12 cellular contexts compared by ENCODE assay signal in the genomic region with DNA sequence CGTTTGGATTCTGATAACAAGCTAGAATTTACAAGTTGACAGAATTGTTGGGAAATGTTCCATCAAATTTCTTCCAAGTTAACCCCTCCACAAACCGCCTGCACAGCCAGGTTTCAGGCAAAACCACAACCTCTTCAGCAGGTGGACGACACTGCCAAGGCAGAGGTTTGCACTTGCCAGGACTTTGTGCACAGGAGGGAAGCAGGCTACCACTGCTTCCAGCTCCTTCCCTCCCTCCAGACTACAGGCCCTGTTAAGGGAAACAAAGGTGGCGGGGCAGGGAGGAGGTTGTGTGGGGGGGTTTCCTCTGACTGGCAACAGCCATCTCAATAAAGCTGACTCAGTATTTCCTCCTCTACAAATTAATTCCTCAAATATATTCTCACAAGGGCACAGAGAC. TPM values are rescaled to one million over a fixed set of nuclear protein-coding genes. Genes with fewer than 3 reads are reported as not detected.
DNase-seq lines count a peak whose midpoint lies in the region; TF ChIP-seq lines count a peak whose summit lies in the region.
"Had no signal": no experiment of that assay in that cellular context is flagged by ENCODE, and none has a peak within 500 bp of the region (broad histone marks: within the 10 kb centered on the region; RNA-seq: fewer than 3 reads in every experiment).

No MANE protein-coding gene starts in this region.

- H3K27ac Mint-ChIP-seq in Caco-2 (ENCODE audit: unreplicated experiment): no peak overlapping the region

- no peaks in the 10 kb centered on the region for H3K27me3 ChIP-seq in breast epithelium
- H3K27me3 ChIP-seq in mammary epithelial cell (ENCODE audit: insufficient read depth, low read length): no peaks in the 10 kb centered on the region
- H3K27me3 ChIP-seq in ascending aorta: no peaks in the 10 kb centered on the region
- no peaks in the 10 kb centered on the region for H3K27me3 ChIP-seq in Caco-2 (replicated peaks; ENCODE audit: control insufficient read depth, insufficient read depth, low read length)
- H3K27me3 ChIP-seq: SJSA1 had no signal

- H3K4me2 ChIP-seq in mammary epithelial cell (ENCODE audit: insufficient read depth, low read depth, low read length): no peak overlapping the region

- intact Hi-C loops in breast epithelium (cut with DNase I; ENCODE audit: low total_unique reads): no loop called here
- intact Hi-C loops in mammary epithelial cell (cut with micrococcal nuclease): no loop called here
- intact Hi-C loops in ascending aorta (cut with DNase I): no loop called here
- intact Hi-C loops in Caco-2 (cut with micrococcal nuclease; ENCODE audit: unreplicated experiment): no loop called here

- H3K4me1 Mint-ChIP-seq in Caco-2 (ENCODE audit: low read depth, unreplicated experiment): no peaks in the 10 kb centered on the region

- H3K36me3 Mint-ChIP-seq in Caco-2 (ENCODE audit: insufficient read depth, unreplicated experiment): no peaks in the 10 kb centered on the region

- H3K4me3 Mint-ChIP-seq in Caco-2 (ENCODE audit: unreplicated experiment): no peak overlapping the region

- H3K36me3 ChIP-seq in breast epithelium: no peaks in the 10 kb centered on the region
- no peaks in the 10 kb centered on the region for H3K36me3 ChIP-seq in mammary epithelial cell (ENCODE audit: insufficient read depth, low read length)
- peaks cover 4 to 18% of the 10 kb centered on the region in 2 donors for H3K36me3 ChIP-seq in ascending aorta
- no peaks in the 10 kb centered on the region for H3K36me3 ChIP-seq in Caco-2 (ENCODE audit: control insufficient read depth, insufficient read depth, low read length)

- H4K20me1 ChIP-seq in mammary epithelial cell (ENCODE audit: insufficient read depth, low read length): no peaks in the 10 kb centered on the region

- H3K4me3 ChIP-seq in breast epithelium: no peak overlapping the region
- no peak overlapping the region for H3K4me3 ChIP-seq in mammary epithelial cell (replicated peaks in 1 of 3; ENCODE audit: insufficient read depth in 1 of 3, low read depth in 2 of 3, low read length in 3 of 3)
- no peak overlapping the region for H3K4me3 ChIP-seq in ascending aorta
- no peak overlapping the region for H3K4me3 ChIP-seq in Caco-2 (ENCODE audit: low read depth, low read length)
- H3K4me3 ChIP-seq: SJSA1 had no signal

- no peak for TF ChIP-seq POLR2A in breast epithelium (IDR thresholded peaks at IDR 0.05)

- H3K9ac ChIP-seq in mammary epithelial cell (ENCODE audit: insufficient read depth, low read length): no peak overlapping the region

- BruUV-seq in mammary epithelial cell (replicated peaks; lab: Mats Ljungman, UMichigan) (no TSS peak), Caco-2 (replicated peaks; lab: Mats Ljungman, UMichigan) (no TSS peak)

- no peaks in the 10 kb centered on the region for H3K9me3 ChIP-seq in breast epithelium
- H3K9me3 ChIP-seq in mammary epithelial cell (replicated peaks; ENCODE audit: insufficient read depth, low read length): no peaks in the 10 kb centered on the region
- H3K9me3 ChIP-seq in ascending aorta: no peaks in the 10 kb centered on the region
- H3K9me3 ChIP-seq in Caco-2: no peaks in the 10 kb centered on the region
- H3K9me3 ChIP-seq: SJSA1 had no signal

- dilution Hi-C loops in mammary epithelial cell (cut with HindIII; ENCODE audit: low sequenced_read_pairs): no loop called here

- no peaks in the 10 kb centered on the region for H3K27me3 Mint-ChIP-seq in Caco-2 (ENCODE audit: insufficient read depth, unreplicated experiment)

- H3K4me1 ChIP-seq in breast epithelium (peaks cover 0 to 7% of the 10 kb centered on the region in 2 donors), mammary epithelial cell (ENCODE audit: insufficient read depth, low read length) (no peaks in the 10 kb centered on the region), ascending aorta (peaks cover 5 to 20% of the 10 kb centered on the region in 2 donors), Caco-2 (peaks cover 6% of the 10 kb centered on the region)
- H3K4me1 ChIP-seq: SJSA1 had no signal

- WGBS in mammary epithelial cell (ENCODE audit: low coverage, missing lambda C conversion rate): 72% methylated on average over 4 of the region's 4 CpGs

- peak overlapping the region; percentile 62 to 76 for H3K27ac ChIP-seq in breast epithelium
- no peak overlapping the region for H3K27ac ChIP-seq in mammary epithelial cell (ENCODE audit: insufficient read depth, low read depth, low read length)
- peak overlapping the region; percentile 30 to 56 for H3K27ac ChIP-seq in ascending aorta
- H3K27ac ChIP-seq: SJSA1 had no signal

- no peak overlapping the region for H2AFZ ChIP-seq in mammary epithelial cell (ENCODE audit: low read depth, low read length)

- POLR2A ChIA-PET in Caco-2 (lab: Charles Lee): no interaction called here

- CTCF ChIA-PET in mammary epithelial cell (lab: Charles Lee; ENCODE audit: low non-redundant PET): no interaction called here
- CTCF ChIA-PET in Caco-2 (lab: Charles Lee): interaction anchor here (1.5 kb wide), 1 partner anchor 73 kb away, joined by 8 read pairs; no protein-coding TSS in a partner anchor

- H3K9me3 Mint-ChIP-seq in Caco-2 (ENCODE audit: unreplicated experiment): no peaks in the 10 kb centered on the region

- in situ Hi-C loops in mammary epithelial cell (cut with MboI; ENCODE audit: low sequenced_read_pairs in 2 of 2): no loop called here

- H3K79me2 ChIP-seq in mammary epithelial cell (ENCODE audit: insufficient read depth, low read length): no peaks in the 10 kb centered on the region

- DNase-seq in breast epithelium (ENCODE audit: low spot score in 2 of 2) (no peak), mammary epithelial cell (no peak), ascending aorta (ENCODE audit: low spot score in 2 of 2) (no peak), medulla oblongata (ENCODE audit: extremely low spot score) (peak; percentile 41), ureter (ENCODE audit: low spot score) (peak; percentile 61), epidermal melanocyte (ENCODE audit: insufficient read length, low spot score) (no peak), Caco-2 (no peak), SK-N-DZ (ENCODE audit: low spot score) (no peak)
- DNase-seq: foreskin melanocyte, HCEC 1CT had no signal

- TF ChIP-seq CTCF in breast epithelium (IDR thresholded peaks at IDR 0.05) (no peak), mammary epithelial cell (conservative IDR thresholded peaks at IDR 0.05 in 1 of 2, IDR thresholded peaks at IDR 0.05 in 1 of 2; ENCODE audit: extremely low read depth in 1 of 2, insufficient read depth in 1 of 2, low read depth in 1 of 2, low read length in 2 of 2) (no peak), ascending aorta (IDR thresholded peaks at IDR 0.05) (no peak), Caco-2 (IDR thresholded peaks at IDR 0.05; ENCODE audit: insufficient read depth in 1 of 2, low read depth in 1 of 2, low read length in 1 of 2, severe bottlenecking in 1 of 2, unreplicated experiment in 1 of 2) (no peak)

RNA-seq across cellular contexts. Expression of a gene that starts 42.2 kb away (rescaled TPM):
- total RNA-seq in breast epithelium: 10 to 100 TPM; 44.9 to 71.0 (median 69.2) TPM
- 10 to 100 TPM; 15.7 to 24.0 TPM for total RNA-seq in mammary epithelial cell
- polyA plus RNA-seq in mammary epithelial cell: 11.8 TPM
- 10.3 TPM for polyA minus RNA-seq in mammary epithelial cell
- 63.3 TPM for total RNA-seq in ascending aorta
- total RNA-seq in ureter: 103 TPM
- total RNA-seq in Caco-2 (2022): 18.3 and 19.1 TPM in 2 replicates
- 13.1 and 13.7 TPM in 2 replicates for polyA plus RNA-seq in SK-N-DZ (2014; cell fraction: cytosol; rRNA removed)
- 15.9 and 26.6 TPM in 2 replicates for polyA plus RNA-seq in SK-N-DZ (2014; cell fraction: nucleus; rRNA removed)

RNA-seq across cellular contexts. Expression of a gene that starts 57.0 kb away (rescaled TPM):
- total RNA-seq in breast epithelium: not detected
- total RNA-seq in mammary epithelial cell: not detected
- not detected for polyA plus RNA-seq in mammary epithelial cell
- polyA minus RNA-seq in mammary epithelial cell: not detected
- total RNA-seq in ascending aorta: not detected
- total RNA-seq in ureter: not detected
- not detected in 2 replicates for total RNA-seq in Caco-2 (2022)
- not detected in 2 replicates for polyA plus RNA-seq in SK-N-DZ (2014; cell fraction: cytosol; rRNA removed)
- not detected in 2 replicates for polyA plus RNA-seq in SK-N-DZ (2014; cell fraction: nucleus; rRNA removed)
- total RNA-seq: SJSA1 had no signal
- polyA plus RNA-seq: BJ had no signal

Comparison
In these comparisons a context has a peak if more than half of its experiments do, and no peak if none do; other contexts are left out.
1. DNase-seq: peak in medulla oblongata (single experiment) and ureter (single experiment); none in breast epithelium (0 of 2), mammary epithelial cell (single experiment), ascending aorta (0 of 2), epidermal melanocyte (single experiment), Caco-2 (0 of 2) and SK-N-DZ (single experiment).